27 cellular contexts compared by ENCODE assay signal in genomic region chr5:156409834-156410233, GRCh38.
"Had no signal": no experiment of that assay in that cellular context is flagged by ENCODE, and none has a peak within 500 bp of the region (broad histone marks: within the 10 kb centered on the region; RNA-seq: fewer than 3 reads in every experiment).

No MANE protein-coding gene starts in this region.

- H2AFZ ChIP-seq: neural progenitor cell, parathyroid adenoma had no signal

- H3K4me2 ChIP-seq: neural progenitor cell had no signal

- DNase-seq: dermis blood vessel endothelial cell; effector memory CD4-positive, alpha-beta T cell; erythroblast; esophagus squamous epithelium; foreskin keratinocyte; heart left ventricle; hippocampal formation; left cardiac atrium; mesenchymal stem cell; mucosa of descending colon; naive B cell; small intestine; stimulated activated CD4-positive, alpha-beta T cell treated with anti-CD3 and anti-CD28 coated beads, Interleukin-1b, Interleukin-23, amount 100 ng/mL, for 48 hours; stimulated activated CD4-positive, alpha-beta T cell treated with anti-CD3 and anti-CD28 coated beads, Interleukin-4, amount 100 ng/mL, for 1 hour; stimulated activated CD8-positive, alpha-beta memory T cell treated with anti-CD3 and anti-CD28 coated beads, Interleukin-4, amount 100 ng/mL, for 48 hours; stimulated activated naive CD4-positive, alpha-beta T cell; stomach; substantia nigra; upper lobe of left lung had no signal

- H3K4me3 ChIP-seq: cardiac muscle cell, coronary artery, esophagus squamous epithelium, gastroesophageal sphincter, heart left ventricle, mucosa of descending colon, neural progenitor cell, stomach, thoracic aorta, tibial nerve, upper lobe of left lung had no signal

- H3K36me3 ChIP-seq: cardiac muscle cell, esophagus squamous epithelium, gastroesophageal sphincter, heart left ventricle, neural progenitor cell, stomach, thoracic aorta, tibial nerve, upper lobe of left lung had no signal

- H3K9me3 ChIP-seq: esophagus squamous epithelium, gastroesophageal sphincter, heart left ventricle, mucosa of descending colon, stomach, thoracic aorta, tibial nerve, upper lobe of left lung had no signal

- H3K4me1 ChIP-seq: foreskin keratinocyte, upper lobe of left lung had no signal

- H3K27me3 ChIP-seq: cardiac muscle cell, esophagus squamous epithelium, foreskin keratinocyte, gastroesophageal sphincter, heart left ventricle, neural progenitor cell, stomach, tibial nerve, upper lobe of left lung had no signal

- ATAC-seq: foreskin keratinocyte; gastroesophageal sphincter; mucosa of descending colon; natural killer cell treated with Interleukin-12 subunit alpha and Interleukin-12 subunit beta and Interleukin-15 and Interleukin-18, amount 100 ng/mL, for 72 hours had no signal

- H3K9ac ChIP-seq: neural progenitor cell, parathyroid adenoma had no signal

- H3K79me2 ChIP-seq: parathyroid adenoma had no signal

- H3K27ac ChIP-seq: cardiac muscle cell, coronary artery, foreskin keratinocyte, neural progenitor cell, parathyroid adenoma, thoracic aorta, tibial nerve, upper lobe of left lung had no signal
